ENCODE assay signal across 1 cellular context in genomic region chr16:89471225-89471624, GRCh38.
TF ChIP-seq lines count a peak whose summit lies in the region.

No MANE protein-coding gene starts in this region.

TF ChIP-seq in HCT116, 20 proteins besides CTCF, POLR2A, EP300 and RAD21 (continued from another document):
- TF ChIP-seq REST (IDR thresholded peaks at IDR 0.05; ENCODE audit: low read depth) = no peak
- no peak for TF ChIP-seq TCF7L2 (IDR thresholded peaks at IDR 0.05; ENCODE audit: borderline replicate concordance, extremely low read depth, insufficient read depth, insufficient read length)
- TF ChIP-seq ATF3 (IDR thresholded peaks at IDR 0.05) = no peak
- no peak for TF ChIP-seq CBX3 (IDR thresholded peaks at IDR 0.05; ENCODE audit: low read depth)
- TF ChIP-seq SRF (IDR thresholded peaks at IDR 0.05; ENCODE audit: low read depth) = no peak
- TF ChIP-seq SP1 (IDR thresholded peaks at IDR 0.05; ENCODE audit: low read depth) = no peak
- TF ChIP-seq EGR1 (IDR thresholded peaks at IDR 0.05; ENCODE audit: low read depth) = no peak
- TF ChIP-seq FOSL1 (IDR thresholded peaks at IDR 0.05; ENCODE audit: low read depth) = no peak
- no peak for TF ChIP-seq EZH2phosphoT487 (IDR thresholded peaks at IDR 0.05; ENCODE audit: borderline replicate concordance)
- no peak for TF ChIP-seq CEBPB (IDR thresholded peaks at IDR 0.05; ENCODE audit: low read depth)
- no peak for TF ChIP-seq JUND (IDR thresholded peaks at IDR 0.05)
- no peak for TF ChIP-seq ZFX (IDR thresholded peaks at IDR 0.05)
